ENCODE assay signal across 13 cellular contexts in the genomic region with DNA sequence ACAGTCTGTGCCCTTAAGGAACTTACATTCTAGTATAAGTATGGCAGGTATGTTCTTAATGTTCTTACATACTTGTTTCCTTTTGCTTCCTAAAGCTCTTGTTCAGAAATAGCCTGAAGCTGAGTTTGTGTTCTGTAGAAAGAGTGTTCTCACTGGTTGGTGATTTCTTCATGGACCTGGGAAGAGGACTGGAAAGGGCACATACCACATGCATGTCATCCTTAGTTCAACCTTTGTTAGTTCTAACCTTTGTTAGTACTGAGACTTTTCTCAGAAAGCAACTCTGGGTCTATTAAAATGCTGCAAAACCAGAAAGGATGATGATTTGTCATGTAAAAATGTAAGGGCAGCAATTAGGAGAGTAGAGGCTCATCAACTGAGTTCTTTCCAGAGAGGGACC. TPM values are rescaled to one million over a fixed set of nuclear protein-coding genes. Genes with fewer than 3 reads are reported as not detected.
A peak's percentile ranks its signal among the peaks of the same experiment; 100 is the strongest.
DNase-seq lines count a peak whose midpoint lies in the region; TF ChIP-seq lines count a peak whose summit lies in the region.
"Had no signal": no experiment of that assay in that cellular context is flagged by ENCODE, and none has a peak within 500 bp of the region (broad histone marks: within the 10 kb centered on the region; RNA-seq: fewer than 3 reads in every experiment).

No MANE protein-coding gene starts in this region.

- in situ Hi-C loops in SK-MEL-5 (cut with HindIII; ENCODE audit: low pct_unique_long_range_greater_than_20kb, low sequenced_read_pairs): no loop called here

- H3K4me3 ChIP-seq in fibroblast of mammary gland (ENCODE audit: control insufficient read depth, low read depth, low read length): no peak overlapping the region
- H3K4me3 ChIP-seq in skeletal muscle cell (ENCODE audit: low read depth, low read length): no peak overlapping the region
- H3K4me3 ChIP-seq: neural progenitor cell had no signal

- DNase-seq in GM04503 (ENCODE audit: low read depth) (peak; percentile 56), SK-MEL-5 (ENCODE audit: low read depth, low spot score) (peak; percentile 0), fibroblast of mammary gland (ENCODE audit: low read depth) (peak; percentile 81), skeletal muscle cell (ENCODE audit: low read depth) (peak; percentile 87), NCI-H1694 (lab: John Stamatoyannopoulos, UW) (no peak), cardiac septum (ENCODE audit: low spot score) (no peak), SW480 (ENCODE audit: low spot score) (no peak)
- no peak for DNase-seq in activated effector memory CD4-positive, alpha-beta T cell treated with anti-CD3 and anti-CD28 coated beads, Interleukin-2, amount 50 U/mL, for 16 hours
- DNase-seq: activated CD4-positive, alpha-beta T cell treated with anti-CD3 and anti-CD28 coated beads, Interleukin-2, amount 10 ng/mL, durations not matched to agents 24 days and 14 days; caudate nucleus; NCI-H1417 treated with DMSO at 0.1 percent for 48 hours; NK-92 treated with Interleukin-12 subunit alpha and Interleukin-12 subunit beta, amount 100 ng/mL, for 24 hours had no signal

- intact Hi-C loops in cardiac septum (cut with DNase I): no loop called here

- no peak for TF ChIP-seq CTCF in fibroblast of mammary gland (conservative IDR thresholded peaks at IDR 0.05; ENCODE audit: control insufficient read depth, insufficient read depth, low read depth, low read length)

RNA-seq across cellular contexts. Expression of gene FAP, which starts 2.5 kb away (rescaled TPM):
- 0.37 and 2.3 TPM in 2 replicates for total RNA-seq in SK-MEL-5 (2014; rRNA removed; shearing (Covaris generic))
- polyA plus RNA-seq in SK-MEL-5 (2015; cell fraction: cytosol; rRNA removed): 0.16 and 0.29 TPM in 2 replicates
- polyA plus RNA-seq in SK-MEL-5 (2015; cell fraction: nucleus; rRNA removed): 3.6 and 4.8 TPM in 2 replicates
- total RNA-seq in cardiac septum: 10.4 TPM
- total RNA-seq: activated CD4-positive, alpha-beta T cell treated with anti-CD3 and anti-CD28 coated beads, Interleukin-2, amount 10 ng/mL, durations not matched to agents 24 days and 14 days had no signal

Comparison
In these comparisons a context has a peak if more than half of its experiments do, and no peak if none do; other contexts are left out.
1. DNase-seq: peak in GM04503 (single experiment), SK-MEL-5 (single experiment), fibroblast of mammary gland (single experiment) and skeletal muscle cell (single experiment); none in NCI-H1694 (single experiment), cardiac septum (single experiment), activated effector memory CD4-positive, alpha-beta T cell treated with anti-CD3 and anti-CD28 coated beads, Interleukin-2, amount 50 U/mL, for 16 hours (single experiment) and SW480 (single experiment).